In genomic region chr22:19134176-19134831, GRCh38 we compare ENCODE assay signal across 27 cellular contexts. TPM values are rescaled to one million over a fixed set of nuclear protein-coding genes. Genes with fewer than 3 reads are reported as not detected.
"Had no signal": no experiment of that assay in that cellular context is flagged by ENCODE, and none has a peak within 500 bp of the region (broad histone marks: within the 10 kb centered on the region; RNA-seq: fewer than 3 reads in every experiment).

No MANE protein-coding gene starts in this region.

- H3K4me1 Mint-ChIP-seq: activated CD4-positive, alpha-beta memory T cell treated with anti-CD3 and anti-CD28 coated beads, Interleukin-2, amount 10 ng/mL, durations not matched to agents 7 days and 5 days; activated CD4-positive, alpha-beta T cell treated with anti-CD3 and anti-CD28 coated beads, Interleukin-2, amount 10 ng/mL, durations not matched to agents 24 days and 14 days; activated naive CD4-positive, alpha-beta T cell treated with anti-CD3 and anti-CD28 coated beads, Interleukin-2, amount 10 ng/mL, durations not matched to agents 7 days and 5 days; activated naive CD8-positive, alpha-beta T cell treated with anti-CD3 and anti-CD28 coated beads, Interleukin-2, amount 10 ng/mL, durations not matched to agents 7 days and 5 days; activated T-helper 17 cell treated with anti-CD3 and anti-CD28 coated beads, Interleukin-2, amount 50 U/mL, for 72 hours; WTC11 had no signal

- H3K9me3 Mint-ChIP-seq: activated CD4-positive, alpha-beta memory T cell treated with anti-CD3 and anti-CD28 coated beads, Interleukin-2, amount 10 ng/mL, durations not matched to agents 7 days and 5 days; activated CD4-positive, alpha-beta T cell treated with anti-CD3 and anti-CD28 coated beads, Interleukin-2, amount 10 ng/mL, durations not matched to agents 24 days and 14 days; activated naive CD4-positive, alpha-beta T cell treated with anti-CD3 and anti-CD28 coated beads, Interleukin-2, amount 10 ng/mL, durations not matched to agents 7 days and 5 days; activated naive CD8-positive, alpha-beta T cell treated with anti-CD3 and anti-CD28 coated beads, Interleukin-2, amount 10 ng/mL, durations not matched to agents 7 days and 5 days; activated T-helper 17 cell treated with anti-CD3 and anti-CD28 coated beads, Interleukin-2, amount 50 U/mL, for 72 hours; T-helper 1 cell treated with Interleukin-12 subunit alpha and Interleukin-12 subunit beta and Interleukin-4 antibody, amounts not matched to agents 30 μg/mL and 1 μg/mL, for 36 hours; WTC11 had no signal

- H3K27me3 ChIP-seq: adrenal gland had no signal

- H3K4me3 Mint-ChIP-seq: activated CD4-positive, alpha-beta memory T cell treated with anti-CD3 and anti-CD28 coated beads, Interleukin-2, amount 10 ng/mL, durations not matched to agents 7 days and 5 days; activated CD4-positive, alpha-beta T cell treated with anti-CD3 and anti-CD28 coated beads, Interleukin-2, amount 10 ng/mL, durations not matched to agents 24 days and 14 days; activated naive CD4-positive, alpha-beta T cell treated with anti-CD3 and anti-CD28 coated beads, Interleukin-2, amount 10 ng/mL, durations not matched to agents 7 days and 5 days; activated naive CD8-positive, alpha-beta T cell treated with anti-CD3 and anti-CD28 coated beads, Interleukin-2, amount 10 ng/mL, durations not matched to agents 7 days and 5 days; activated T-helper 17 cell treated with anti-CD3 and anti-CD28 coated beads, Interleukin-2, amount 50 U/mL, for 72 hours; T-helper 1 cell treated with Interleukin-12 subunit alpha and Interleukin-12 subunit beta and Interleukin-4 antibody, amounts not matched to agents 30 μg/mL and 1 μg/mL, for 36 hours; WTC11 had no signal

- H3K27ac Mint-ChIP-seq: activated CD4-positive, alpha-beta memory T cell treated with anti-CD3 and anti-CD28 coated beads, Interleukin-2, amount 10 ng/mL, durations not matched to agents 7 days and 5 days; activated CD4-positive, alpha-beta T cell treated with anti-CD3 and anti-CD28 coated beads, Interleukin-2, amount 10 ng/mL, durations not matched to agents 24 days and 14 days; activated naive CD4-positive, alpha-beta T cell treated with anti-CD3 and anti-CD28 coated beads, Interleukin-2, amount 10 ng/mL, durations not matched to agents 7 days and 5 days; activated naive CD8-positive, alpha-beta T cell treated with anti-CD3 and anti-CD28 coated beads, Interleukin-2, amount 10 ng/mL, durations not matched to agents 7 days and 5 days; activated T-helper 17 cell treated with anti-CD3 and anti-CD28 coated beads, Interleukin-2, amount 50 U/mL, for 72 hours; T-helper 1 cell treated with Interleukin-12 subunit alpha and Interleukin-12 subunit beta and Interleukin-4 antibody, amounts not matched to agents 30 μg/mL and 1 μg/mL, for 36 hours; WTC11 had no signal

- H3K4me3 ChIP-seq: adrenal gland had no signal

- H3K9me3 ChIP-seq: adrenal gland had no signal

- ATAC-seq: activated T-helper 17 cell treated with anti-CD3 and anti-CD28 coated beads, Interleukin-2, amount 50 U/mL, for 72 hours; PC-3; WTC11 had no signal

- H3K27me3 Mint-ChIP-seq: activated CD4-positive, alpha-beta memory T cell treated with anti-CD3 and anti-CD28 coated beads, Interleukin-2, amount 10 ng/mL, durations not matched to agents 7 days and 5 days; activated CD4-positive, alpha-beta T cell treated with anti-CD3 and anti-CD28 coated beads, Interleukin-2, amount 10 ng/mL, durations not matched to agents 24 days and 14 days; activated naive CD4-positive, alpha-beta T cell treated with anti-CD3 and anti-CD28 coated beads, Interleukin-2, amount 10 ng/mL, durations not matched to agents 7 days and 5 days; activated naive CD8-positive, alpha-beta T cell treated with anti-CD3 and anti-CD28 coated beads, Interleukin-2, amount 10 ng/mL, durations not matched to agents 7 days and 5 days; activated T-helper 17 cell treated with anti-CD3 and anti-CD28 coated beads, Interleukin-2, amount 50 U/mL, for 72 hours had no signal

- H3K27ac ChIP-seq: adrenal gland had no signal

- DNase-seq: activated CD4-positive, alpha-beta memory T cell treated with anti-CD3 and anti-CD28 coated beads, Interleukin-2, amount 10 ng/mL, durations not matched to agents 7 days and 5 days; activated CD4-positive, alpha-beta T cell treated with anti-CD3 and anti-CD28 coated beads for 1 hour; activated CD4-positive, alpha-beta T cell treated with anti-CD3 and anti-CD28 coated beads, Interleukin-2, amount 10 ng/mL, durations not matched to agents 24 days and 14 days; activated gamma-delta T cell; activated naive CD4-positive, alpha-beta T cell treated with anti-CD3 and anti-CD28 coated beads, Interleukin-2, amount 10 ng/mL, durations not matched to agents 7 days and 5 days; activated naive CD8-positive, alpha-beta T cell treated with anti-CD3 and anti-CD28 coated beads, Interleukin-2, amount 10 ng/mL, durations not matched to agents 7 days and 5 days; activated T-cell treated with anti-CD3 and anti-CD28 coated beads for 4 hours; activated T-cell treated with anti-CD3 and anti-CD28 coated beads, Interleukin-2, amount 50 U/mL, for 48 hours; adrenal gland; anterior cingulate cortex; Kasumi-1; KBM-7; NCI-H146; NCI-H187 treated with DMSO at 0.1 percent for 48 hours; NCI-H2081 treated with DMSO at 0.1 percent for 48 hours; NCI-H446; NCI-H524; PC-3; SHP77 treated with DMSO at 0.1 percent for 48 hours; T-helper 9 cell had no signal

- FAIRE-seq: bronchial epithelial cell, RCC 7860 had no signal

- H3K4me1 ChIP-seq: adrenal gland had no signal

RNA-seq across cellular contexts. Expression of gene TSSK2, which starts 3.2 kb away (rescaled TPM):
- total RNA-seq: activated CD4-positive, alpha-beta memory T cell treated with anti-CD3 and anti-CD28 coated beads, Interleukin-2, amount 10 ng/mL, durations not matched to agents 7 days and 5 days; activated CD4-positive, alpha-beta T cell treated with anti-CD3 and anti-CD28 coated beads, Interleukin-2, amount 10 ng/mL, durations not matched to agents 24 days and 14 days; activated CD8-positive, alpha-beta memory T cell treated with anti-CD3 and anti-CD28 coated beads for 36 hours; activated naive CD8-positive, alpha-beta T cell treated with anti-CD3 and anti-CD28 coated beads, Interleukin-2, amount 10 ng/mL, durations not matched to agents 7 days and 5 days; activated T-helper 17 cell treated with anti-CD3 and anti-CD28 coated beads, Interleukin-2, amount 50 U/mL, for 72 hours; adrenal gland; bronchial epithelial cell; PC-3; SK-MEL-5; WTC11 had no signal

RNA-seq across cellular contexts. Expression of gene GSC2, which starts 15.8 kb away (rescaled TPM):
- total RNA-seq: activated CD4-positive, alpha-beta memory T cell treated with anti-CD3 and anti-CD28 coated beads, Interleukin-2, amount 10 ng/mL, durations not matched to agents 7 days and 5 days; activated CD4-positive, alpha-beta T cell treated with anti-CD3 and anti-CD28 coated beads, Interleukin-2, amount 10 ng/mL, durations not matched to agents 24 days and 14 days; activated CD8-positive, alpha-beta memory T cell treated with anti-CD3 and anti-CD28 coated beads for 36 hours; activated naive CD8-positive, alpha-beta T cell treated with anti-CD3 and anti-CD28 coated beads, Interleukin-2, amount 10 ng/mL, durations not matched to agents 7 days and 5 days; activated T-helper 17 cell treated with anti-CD3 and anti-CD28 coated beads, Interleukin-2, amount 50 U/mL, for 72 hours; adrenal gland; bronchial epithelial cell; PC-3; SK-MEL-5 had no signal
- polyA plus RNA-seq: adrenal gland had no signal
